In genomic region chr5:12805165-12805698, GRCh38 we compare ENCODE assay signal across 18 cellular contexts.
"Had no signal": no experiment of that assay in that cellular context is flagged by ENCODE, and none has a peak within 500 bp of the region (broad histone marks: within the 10 kb centered on the region; RNA-seq: fewer than 3 reads in every experiment).

No MANE protein-coding gene starts in this region.

- H3K27ac ChIP-seq: body of pancreas, heart right ventricle, pancreas, stomach, thoracic aorta had no signal

- H3K4me1 ChIP-seq: body of pancreas, heart right ventricle, pancreas, stomach had no signal

- H3K36me3 ChIP-seq: heart right ventricle, pancreas, stomach, thoracic aorta had no signal

- H3K9me3 ChIP-seq: body of pancreas, pancreas, stomach, thoracic aorta had no signal

- H3K4me3 ChIP-seq: body of pancreas, heart right ventricle, pancreas, stomach, thoracic aorta had no signal

- H3K27me3 ChIP-seq: body of pancreas, heart right ventricle, pancreas, stomach had no signal

- DNase-seq: activated CD4-positive, alpha-beta T cell treated with anti-CD3 and anti-CD28 coated beads, Interleukin-2, amount 50 U/mL, for 4 hours; activated CD4-positive, CD25-positive, alpha-beta regulatory T cell treated with anti-CD3 and anti-CD28 coated beads, Interleukin-2, amount 50 U/mL, for 72 hours; activated CD8-positive, alpha-beta memory T cell treated with anti-CD3 and anti-CD28 coated beads, Interleukin-2, amount 10 ng/mL, durations not matched to agents 7 days and 5 days; activated effector memory CD4-positive, alpha-beta T cell treated with Interleukin-2 at 50 U/mL for 16 hours; activated T-cell treated with anti-CD3 and anti-CD28 coated beads, Interleukin-2, amount 50 U/mL, for 24 hours; amniotic stem cell; body of pancreas; cortex of kidney; effector CD8-positive, alpha-beta T cell; heart right ventricle; kidney; left ventricle myocardium superior; retina; stimulated activated CD4-positive, alpha-beta T cell treated with anti-CD3 and anti-CD28 coated beads, Interleukin-15, amount 100 ng/mL, for 24 hours; stimulated activated CD4-positive, alpha-beta T cell treated with anti-CD3 and anti-CD28 coated beads, Interleukin-4, amount 100 ng/mL, for 24 hours; stomach had no signal
